16 cellular contexts compared by ENCODE assay signal in the genomic region with DNA sequence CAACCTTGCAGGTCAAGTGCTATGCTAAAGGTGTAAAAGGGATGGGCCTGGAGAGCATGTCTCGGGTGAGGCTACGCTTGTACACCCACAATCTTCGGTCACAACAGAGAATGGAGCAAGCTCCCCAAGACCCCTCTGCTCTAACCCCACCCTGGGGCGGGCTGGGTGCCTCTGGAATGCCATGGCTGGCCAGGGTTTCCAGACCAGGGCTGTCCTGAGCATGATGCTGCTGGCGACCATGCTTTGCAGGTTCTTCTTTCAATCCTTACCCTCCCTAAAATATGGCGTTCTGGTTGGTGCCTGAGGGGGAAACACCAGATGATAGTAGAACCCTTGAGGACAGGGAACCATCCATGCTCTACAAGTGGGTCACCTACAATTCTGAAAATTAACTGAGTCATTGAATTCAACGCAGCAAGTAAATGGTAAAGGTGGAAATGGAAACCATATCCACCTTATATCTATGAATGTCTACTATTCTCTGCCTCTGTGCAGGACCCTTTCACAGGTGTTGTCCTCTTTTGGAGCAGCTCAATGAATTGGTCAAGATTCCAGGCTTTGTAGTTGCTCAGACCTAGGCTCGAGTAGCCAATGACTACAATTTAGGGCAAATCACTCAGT.
DNase-seq lines count a peak whose midpoint lies in the region; ATAC-seq and TF ChIP-seq lines count a peak whose summit lies in the region.
"Had no signal": no experiment of that assay in that cellular context is flagged by ENCODE, and none has a peak within 500 bp of the region (broad histone marks: within the 10 kb centered on the region; RNA-seq: fewer than 3 reads in every experiment).

No MANE protein-coding gene starts in this region.

- H3K4me3 ChIP-seq in right atrium auricular region (no peak overlapping the region), hepatocyte (no peak overlapping the region), smooth muscle cell (no peak overlapping the region), Karpas-422 (ENCODE audit: low read length) (no peak overlapping the region)
- H3K4me3 ChIP-seq: GM12878 had no signal

- H4K20me1 ChIP-seq in hepatocyte (ENCODE audit: insufficient read depth, poor library complexity, severe bottlenecking) (no peaks in the 10 kb centered on the region), smooth muscle cell (ENCODE audit: low read depth) (no peaks in the 10 kb centered on the region), Karpas-422 (ENCODE audit: insufficient read depth, low read depth, low read length) (no peaks in the 10 kb centered on the region)

- TF ChIP-seq CTCF in right atrium auricular region (IDR thresholded peaks at IDR 0.05) (no peak), hepatocyte (IDR thresholded peaks at IDR 0.05; ENCODE audit: poor library complexity) (no peak), neural crest cell (conservative IDR thresholded peaks at IDR 0.05) (no peak), smooth muscle cell (IDR thresholded peaks at IDR 0.05; ENCODE audit: borderline replicate concordance, insufficient read depth, poor library complexity, severe bottlenecking) (no peak)

- H2AFZ ChIP-seq in hepatocyte = no peak overlapping the region
- no peak overlapping the region for H2AFZ ChIP-seq in smooth muscle cell (ENCODE audit: low read depth)
- no peak overlapping the region for H2AFZ ChIP-seq in Karpas-422 (ENCODE audit: low read length)

- H3K4me2 ChIP-seq in hepatocyte (no peak overlapping the region), smooth muscle cell (no peak overlapping the region), Karpas-422 (ENCODE audit: low read depth, low read length, poor library complexity, severe bottlenecking) (no peak overlapping the region)

- DNase-seq in right atrium auricular region (ENCODE audit: low spot score) (no peak), left cardiac atrium (no peak), hepatocyte (ENCODE audit: low spot score) (no peak), neural crest cell (ENCODE audit: low read depth, low spot score) (no peak), smooth muscle cell (lab: John Stamatoyannopoulos, UW; ENCODE audit: unreplicated experiment) (no peak), Karpas-422 (no peak)
- no peak for DNase-seq in activated naive CD4-positive, alpha-beta T cell treated with Interleukin-2 at 50 U/mL for 16 hours
- DNase-seq: AML-193; CD4-positive, alpha-beta T cell; DMS53; DND-41; EL; H9 had no signal

- no peak overlapping the region for H3K27ac Mint-ChIP-seq in neural crest cell (ENCODE audit: unreplicated experiment)
- H3K27ac Mint-ChIP-seq: CD4-positive, alpha-beta T cell; H9; IgD-negative memory B cell had no signal

- H3K9me3 ChIP-seq in right atrium auricular region (no peaks in the 10 kb centered on the region), hepatocyte (ENCODE audit: low read depth) (no peaks in the 10 kb centered on the region), smooth muscle cell (replicated peaks; ENCODE audit: low read depth) (no peaks in the 10 kb centered on the region), Karpas-422 (ENCODE audit: low read length) (no peaks in the 10 kb centered on the region)

- H3K27ac ChIP-seq in right atrium auricular region (peak overlapping the region; percentile 68 to 91), hepatocyte (peak overlapping the region; percentile 55), smooth muscle cell (ENCODE audit: low read depth) (peak overlapping the region; percentile 61), Karpas-422 (ENCODE audit: low read length) (no peak overlapping the region)
- H3K27ac ChIP-seq: C4-2B had no signal

- no peak for ATAC-seq in left cardiac atrium
- ATAC-seq: GM12878 had no signal

- H3K27me3 Mint-ChIP-seq in neural crest cell (ENCODE audit: low read depth) = peaks cover 6% of the 10 kb centered on the region

- H3K4me3 Mint-ChIP-seq in neural crest cell = peak overlapping the region; percentile 16
- H3K4me3 Mint-ChIP-seq: H9, IgD-negative memory B cell had no signal

- no peaks in the 10 kb centered on the region for H3K36me3 Mint-ChIP-seq in neural crest cell (ENCODE audit: low read depth)
- H3K36me3 Mint-ChIP-seq: IgD-negative memory B cell had no signal

- no peaks in the 10 kb centered on the region for H3K36me3 ChIP-seq in right atrium auricular region
- H3K36me3 ChIP-seq in hepatocyte (replicated peaks; ENCODE audit: insufficient read depth, low read depth) = no peaks in the 10 kb centered on the region
- H3K36me3 ChIP-seq in smooth muscle cell (ENCODE audit: low read depth) = no peaks in the 10 kb centered on the region
- H3K36me3 ChIP-seq in Karpas-422 (ENCODE audit: insufficient read depth, low read length) = no peaks in the 10 kb centered on the region

- intact Hi-C loops in left cardiac atrium (cut with DNase I) = loop anchor here (5.0 to 10.0 kb wide), 2 partner anchors 125 to 172 kb away; no protein-coding TSS in a partner anchor

- peaks cover 0 to 49% of the 10 kb centered on the region in 2 donors for H3K4me1 ChIP-seq in right atrium auricular region
- H3K4me1 ChIP-seq in hepatocyte (ENCODE audit: insufficient read depth) = peaks cover 17% of the 10 kb centered on the region
- H3K4me1 ChIP-seq in smooth muscle cell (ENCODE audit: low read depth) = peaks cover 30% of the 10 kb centered on the region
- no peaks in the 10 kb centered on the region for H3K4me1 ChIP-seq in Karpas-422 (ENCODE audit: low read length)

- H3K79me2 ChIP-seq in hepatocyte (no peaks in the 10 kb centered on the region), smooth muscle cell (ENCODE audit: low read depth) (no peaks in the 10 kb centered on the region), Karpas-422 (ENCODE audit: low read length) (no peaks in the 10 kb centered on the region)

- 98% methylated on average over 8 of the region's 8 CpGs for WGBS in hepatocyte (ENCODE audit: low lambda C conversion rate, missing lambda C conversion rate)
- 96% methylated on average over 8 of the region's 8 CpGs for WGBS in smooth muscle cell (ENCODE audit: low lambda C conversion rate)

- H3K9ac ChIP-seq in smooth muscle cell (ENCODE audit: low read depth) (no peak overlapping the region), Karpas-422 (ENCODE audit: low read length) (no peak overlapping the region)

- H3K9me3 Mint-ChIP-seq in neural crest cell = no peaks in the 10 kb centered on the region
- H3K9me3 Mint-ChIP-seq: CD4-positive, alpha-beta T cell; H9 had no signal

- H3K27me3 ChIP-seq in right atrium auricular region (no peaks in the 10 kb centered on the region), hepatocyte (no peaks in the 10 kb centered on the region), smooth muscle cell (ENCODE audit: low read depth) (no peaks in the 10 kb centered on the region), Karpas-422 (ENCODE audit: low read length) (no peaks in the 10 kb centered on the region)

- no peaks in the 10 kb centered on the region for H3F3A ChIP-seq in smooth muscle cell (ENCODE audit: low read depth)

- H3K9me2 ChIP-seq in hepatocyte (replicated peaks; ENCODE audit: insufficient read depth) = no peaks in the 10 kb centered on the region
- H3K9me2 ChIP-seq in Karpas-422 (replicated peaks; ENCODE audit: insufficient read depth, low read length) = no peaks in the 10 kb centered on the region

- H3K4me1 Mint-ChIP-seq in neural crest cell = peaks cover 21% of the 10 kb centered on the region
